In the genomic region with DNA sequence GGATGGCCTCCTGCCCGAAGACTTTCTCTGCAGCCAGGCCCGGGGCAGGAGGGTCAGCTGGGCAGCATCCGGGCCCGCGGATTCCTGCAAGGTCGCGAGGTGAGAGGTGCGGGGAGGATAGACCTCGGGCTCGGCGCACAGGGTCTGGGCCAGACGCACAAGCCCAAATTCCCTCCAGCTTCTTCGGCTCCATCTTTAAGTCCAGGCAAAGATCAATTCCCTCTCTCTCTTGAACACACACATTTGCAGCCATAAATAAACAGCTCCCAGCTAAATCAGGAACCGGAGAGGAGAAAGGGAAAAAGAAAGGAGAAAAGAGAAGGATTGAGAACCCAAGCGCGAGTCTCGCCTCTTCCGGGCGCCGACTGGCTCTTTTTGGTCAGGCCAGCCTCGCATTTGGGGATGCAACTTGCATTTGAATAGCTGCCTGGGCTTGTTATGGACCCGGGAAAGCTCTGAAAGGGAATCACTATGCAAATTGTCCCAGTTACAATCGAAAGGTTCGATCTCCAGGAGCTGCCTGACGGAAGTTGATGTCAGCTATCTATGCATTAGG, we compare ENCODE assay signal across 12 cellular contexts. TPM values are rescaled to one million over a fixed set of nuclear protein-coding genes. Genes with fewer than 3 reads are reported as not detected.
DNase-seq lines count a peak whose midpoint lies in the region; ATAC-seq and TF ChIP-seq lines count a peak whose summit lies in the region.
"Had no signal": no experiment of that assay in that cellular context is flagged by ENCODE, and none has a peak within 500 bp of the region (broad histone marks: within the 10 kb centered on the region; RNA-seq: fewer than 3 reads in every experiment).

No MANE protein-coding gene starts in this region.

- CTCF ChIA-PET in activated naive CD4-positive, alpha-beta T cell treated with anti-CD3 and anti-CD28 coated beads for 36 hours (lab: Charles Lee) = interaction anchor here (0.6 to 1.1 kb wide), 4 partner anchors 13 to 550 kb away, joined by 3 read pairs; no protein-coding TSS in a partner anchor

- H3K9me3 ChIP-seq in mesodermal cell (ENCODE audit: control insufficient read depth, low read length) = no peaks in the 10 kb centered on the region
- no peaks in the 10 kb centered on the region for H3K9me3 ChIP-seq in upper lobe of left lung

- H3K36me3 Mint-ChIP-seq in activated naive CD4-positive, alpha-beta T cell treated with anti-CD3 and anti-CD28 coated beads for 36 hours (ENCODE audit: low read depth) = no peaks in the 10 kb centered on the region

- 2% methylated on average over 15 to 23 of the region's 25 CpGs for WGBS in mesodermal cell (ENCODE audit: insufficient coverage in 2 of 2), 2 experiments
- 5 to 6% methylated on average over 18 to 25 of the region's 25 CpGs for WGBS in upper lobe of left lung, 2 donors

- no peak for TF ChIP-seq POLR2A in upper lobe of left lung (IDR thresholded peaks at IDR 0.05)

- intact Hi-C loops in activated naive CD4-positive, alpha-beta T cell treated with anti-CD3 and anti-CD28 coated beads for 36 hours (cut with micrococcal nuclease) = loop anchor here (1.0 to 2.0 kb wide), 2 partner anchors 9 to 14 kb away; a partner anchor contains a TSS

- DNase-seq in activated naive CD4-positive, alpha-beta T cell treated with anti-CD3 and anti-CD28 coated beads for 36 hours = no peak
- no peak for DNase-seq in activated naive CD4-positive, alpha-beta T cell treated with Interleukin-2 at 50 U/mL for 16 hours
- DNase-seq in choroid plexus epithelial cell (ENCODE audit: low read depth) = no peak
- peak in 1 of 2 donors; percentile 48 for DNase-seq in upper lobe of left lung
- DNase-seq in HuH-7.5 (ENCODE audit: low spot score) = no peak
- no peak for DNase-seq in NCI-H446 treated with DMSO at 0.1 percent for 48 hours (lab: John Stamatoyannopoulos, UW)
- DNase-seq: stimulated activated CD4-positive, alpha-beta T cell treated with anti-CD3 and anti-CD28 coated beads, Interleukin-4, amount 100 ng/mL, for 24 hours had no signal

- H3K27me3 ChIP-seq in upper lobe of left lung = peaks cover 0 to 62% (median 40%) of the 10 kb centered on the region in 4 donors

- H3K36me3 ChIP-seq in mesodermal cell (ENCODE audit: control insufficient read depth, insufficient read depth, low read length) = no peaks in the 10 kb centered on the region
- H3K36me3 ChIP-seq in upper lobe of left lung = no peaks in the 10 kb centered on the region

- TF ChIP-seq CTCF in choroid plexus epithelial cell (conservative IDR thresholded peaks at IDR 0.05; ENCODE audit: low read depth, low read length) (no peak), upper lobe of left lung (IDR thresholded peaks at IDR 0.05) (no peak)

- H3K27ac Mint-ChIP-seq in activated naive CD4-positive, alpha-beta T cell treated with anti-CD3 and anti-CD28 coated beads for 36 hours = no peak overlapping the region

- H3K4me3 ChIP-seq in choroid plexus epithelial cell (ENCODE audit: low read depth, low read length) (peak overlapping the region; percentile 14), mesodermal cell (ENCODE audit: extremely low read depth, insufficient read depth, low read length, poor library complexity, severe bottlenecking) (peak overlapping the region; percentile 14), upper lobe of left lung (peak overlapping the region in 3 of 4 donors; percentile 3 to 35 (median 19))

- H3K27ac ChIP-seq in mesodermal cell (ENCODE audit: low read depth, low read length, severe bottlenecking) (no peak overlapping the region), upper lobe of left lung (no peak overlapping the region)
- H3K27ac ChIP-seq: C4-2B had no signal

- TF ChIP-seq EP300 in upper lobe of left lung (IDR thresholded peaks at IDR 0.05) = no peak

- peaks cover 72% of the 10 kb centered on the region for H3K27me3 Mint-ChIP-seq in activated naive CD4-positive, alpha-beta T cell treated with anti-CD3 and anti-CD28 coated beads for 36 hours (ENCODE audit: low read depth)

- ATAC-seq in upper lobe of left lung (ENCODE audit: low FRiP score in 2 of 2) = no peak
- ATAC-seq in HG02678 (IDR thresholded peaks at IDR 0.05; ENCODE audit: unreplicated experiment) = no peak
- ATAC-seq: HCT116 had no signal

- H3K4me3 Mint-ChIP-seq in activated naive CD4-positive, alpha-beta T cell treated with anti-CD3 and anti-CD28 coated beads for 36 hours = peak overlapping the region; percentile 64

- H3K4me1 ChIP-seq in mesodermal cell (ENCODE audit: control insufficient read depth, insufficient read depth, low read length, poor library complexity, severe bottlenecking) (peaks cover 5% of the 10 kb centered on the region), upper lobe of left lung (peaks cover 29 to 33% (median 30%) of the 10 kb centered on the region in 4 donors)

- peaks cover 23% of the 10 kb centered on the region for H3K4me1 Mint-ChIP-seq in activated naive CD4-positive, alpha-beta T cell treated with anti-CD3 and anti-CD28 coated beads for 36 hours (ENCODE audit: low read depth)

- H3K9me3 Mint-ChIP-seq in activated naive CD4-positive, alpha-beta T cell treated with anti-CD3 and anti-CD28 coated beads for 36 hours = no peaks in the 10 kb centered on the region

RNA-seq across cellular contexts. Expression of a gene that starts 14.5 kb away (rescaled TPM):
- not detected for total RNA-seq in activated naive CD4-positive, alpha-beta T cell treated with anti-CD3 and anti-CD28 coated beads for 36 hours
- polyA plus RNA-seq in mesodermal cell (2013, experiment 1 of 2) = 1.8 TPM
- 0.61 TPM for polyA plus RNA-seq in mesodermal cell (2013, experiment 2 of 2)
- under 1 TPM in 1 of 6 donors, not detected in 5; 0.17 TPM for total RNA-seq in upper lobe of left lung
- total RNA-seq: bronchial epithelial cell had no signal
